ENCODE assay signal across 34 cellular contexts in the genomic region with DNA sequence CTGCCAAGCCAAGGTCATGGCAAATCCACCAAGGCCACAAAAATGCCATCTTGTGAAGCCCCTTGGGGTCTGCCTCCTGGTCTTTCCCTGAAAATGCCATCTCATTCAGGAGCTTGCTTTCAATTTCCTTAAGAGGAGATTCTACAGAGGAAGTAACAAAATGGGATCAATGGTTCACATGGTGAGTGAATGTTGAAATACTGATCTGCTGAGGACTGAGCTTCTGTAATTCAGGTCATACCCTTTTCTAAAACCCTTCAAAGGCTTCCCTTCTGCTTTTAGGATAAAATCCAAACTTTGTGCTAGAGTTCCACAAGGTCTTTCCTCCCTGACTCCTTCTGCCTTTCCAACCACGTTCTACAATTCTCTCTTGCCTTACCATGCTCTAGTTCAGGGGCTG. TPM values are rescaled to one million over a fixed set of nuclear protein-coding genes. Genes with fewer than 3 reads are reported as not detected.
DNase-seq lines count a peak whose midpoint lies in the region; ATAC-seq, FAIRE-seq and TF ChIP-seq lines count a peak whose summit lies in the region.
"Had no signal": no experiment of that assay in that cellular context is flagged by ENCODE, and none has a peak within 500 bp of the region (broad histone marks: within the 10 kb centered on the region; RNA-seq: fewer than 3 reads in every experiment).

No MANE protein-coding gene starts in this region.

- H3K79me2 ChIP-seq in HepG2 (ENCODE audit: insufficient read depth, low read length): no peaks in the 10 kb centered on the region

- no peak for FAIRE-seq in HepG2 (lab: Jason Lieb, UNC)
- FAIRE-seq: A549, HTR-8/SVneo, islet of Langerhans, pancreas had no signal

- H3K4me3 ChIP-seq in liver (ENCODE audit: low read depth in 1 of 3, low read length in 3 of 3): no peak overlapping the region
- no peak overlapping the region for H3K4me3 ChIP-seq in HepG2 (replicated peaks in 1 of 3; ENCODE audit: insufficient read depth in 1 of 3, low read depth in 2 of 3, low read length in 3 of 3)
- no peak overlapping the region for H3K4me3 ChIP-seq in choroid plexus epithelial cell (ENCODE audit: low read depth, low read length)
- H3K4me3 ChIP-seq: A549, adrenal gland, body of pancreas, dorsolateral prefrontal cortex, gastrocnemius medialis, HAP-1, pancreas, right atrium auricular region, SK-N-MC, smooth muscle cell, tibial nerve had no signal

- no TSS peak for BruUV-seq in HepG2 (replicated peaks; lab: Mats Ljungman, UMichigan)

- CTCF ChIA-PET in HepG2 (lab: Yijun Ruan, JAX; ENCODE audit: low intra/inter-chr PET ratio, low total read pairs): no interaction called here
- CTCF ChIA-PET in activated CD4-positive, alpha-beta memory T cell treated with anti-CD3 and anti-CD28 coated beads for 36 hours (lab: Charles Lee): no interaction called here

- POLR2A ChIA-PET in HepG2 (lab: Yijun Ruan, JAX): no interaction called here
- POLR2A ChIA-PET in activated CD4-positive, alpha-beta memory T cell treated with anti-CD3 and anti-CD28 coated beads for 36 hours (lab: Charles Lee): no interaction called here

- no peak overlapping the region for H2AFZ ChIP-seq in HepG2 (ENCODE audit: low read length)

- no peaks in the 10 kb centered on the region for H3K9me3 Mint-ChIP-seq in activated CD4-positive, alpha-beta memory T cell treated with anti-CD3 and anti-CD28 coated beads for 36 hours
- H3K9me3 Mint-ChIP-seq: nephron had no signal

- peaks cover 66% of the 10 kb centered on the region for H3K4me1 Mint-ChIP-seq in activated CD4-positive, alpha-beta memory T cell treated with anti-CD3 and anti-CD28 coated beads for 36 hours (ENCODE audit: low read depth)

- H3K9me3 ChIP-seq in liver (ENCODE audit: control insufficient read depth in 4 of 4, low read length in 3 of 4) (no peaks in the 10 kb centered on the region), HepG2 (ENCODE audit: low read length) (no peaks in the 10 kb centered on the region)
- H3K9me3 ChIP-seq: A549, adrenal gland, body of pancreas, gastrocnemius medialis, HAP-1, pancreas, right atrium auricular region, tibial nerve had no signal

- H3K27me3 ChIP-seq in liver (ENCODE audit: control insufficient read depth in 4 of 4, insufficient read depth in 4 of 4, low read length in 3 of 4) (no peaks in the 10 kb centered on the region), HepG2 (ENCODE audit: control insufficient read depth in 1 of 2, insufficient read depth in 2 of 2, low read length in 2 of 2) (no peaks in the 10 kb centered on the region)
- H3K27me3 ChIP-seq: body of pancreas, dorsolateral prefrontal cortex, gastrocnemius medialis, pancreas, right atrium auricular region, tibial nerve had no signal

- peaks cover 4% of the 10 kb centered on the region for H3K36me3 Mint-ChIP-seq in activated CD4-positive, alpha-beta memory T cell treated with anti-CD3 and anti-CD28 coated beads for 36 hours

- no peak overlapping the region for H3K4me2 ChIP-seq in HepG2 (ENCODE audit: low read depth, low read length)
- H3K4me2 ChIP-seq: A549, KMS-11, smooth muscle cell had no signal

- H3K27ac ChIP-seq in liver (ENCODE audit: low read depth in 1 of 2, low read length in 2 of 2) (peak overlapping the region; percentile 1 to 45), HepG2 (ENCODE audit: extremely low read length, insufficient read depth, low read length) (no peak overlapping the region)
- H3K27ac ChIP-seq: A549, body of pancreas, dorsolateral prefrontal cortex, gastrocnemius medialis, KMS-11, pancreas, right atrium auricular region, SK-N-MC, tibial nerve had no signal

- H3K9ac ChIP-seq in liver (ENCODE audit: low read depth in 1 of 2, low read length in 2 of 2) (no peak overlapping the region), HepG2 (ENCODE audit: insufficient read depth, low read depth, low read length) (no peak overlapping the region)
- H3K9ac ChIP-seq: KMS-11 had no signal

- peaks cover 0 to 3% (median 0%) of the 10 kb centered on the region in 4 donors for H3K36me3 ChIP-seq in liver (ENCODE audit: control insufficient read depth in 4 of 4, insufficient read depth in 3 of 4, low read depth in 1 of 4, low read length in 3 of 4)
- no peaks in the 10 kb centered on the region for H3K36me3 ChIP-seq in HepG2 (replicated peaks in 1 of 2; ENCODE audit: control insufficient read depth in 1 of 2, insufficient read depth in 2 of 2, low read length in 2 of 2)
- H3K36me3 ChIP-seq: adrenal gland, gastrocnemius medialis, HAP-1, pancreas, right atrium auricular region, tibial nerve had no signal

- no peak for TF ChIP-seq POLR2A in HepG2 (IDR thresholded peaks at IDR 0.05; ENCODE audit: insufficient read depth in 1 of 2, low read depth in 2 of 2, low read length in 2 of 2)

- TF ChIP-seq EP300 in HepG2 (IDR thresholded peaks at IDR 0.05; ENCODE audit: low read depth in 2 of 2, low read length in 2 of 2) (no peak), HepG2 (CRISPR knock-in tag; IDR thresholded peaks at IDR 0.05; ENCODE audit: borderline replicate concordance) (no peak)

- no peak overlapping the region for H3K4me3 Mint-ChIP-seq in activated CD4-positive, alpha-beta memory T cell treated with anti-CD3 and anti-CD28 coated beads for 36 hours
- H3K4me3 Mint-ChIP-seq: activated T-cell treated with anti-CD3 and anti-CD28 coated beads, Interleukin-2, amount 50 U/mL, for 24 hours; nephron had no signal

- ATAC-seq in HepG2: no peak
- ATAC-seq in HG03571 (IDR thresholded peaks at IDR 0.05; ENCODE audit: unreplicated experiment): no peak
- ATAC-seq: A549, body of pancreas, gastrocnemius medialis, left ventricle myocardium superior had no signal

- H3K4me1 ChIP-seq in liver (ENCODE audit: control insufficient read depth in 4 of 4, insufficient read depth in 4 of 4, low read length in 3 of 4) (peaks cover 0 to 28% (median 18%) of the 10 kb centered on the region in 4 donors), HepG2 (ENCODE audit: insufficient read depth, low read length) (peaks cover 10% of the 10 kb centered on the region)
- H3K4me1 ChIP-seq: adrenal gland, body of pancreas, gastrocnemius medialis, HAP-1, pancreas, right atrium auricular region, tibial nerve had no signal

- TF ChIP-seq CTCF in liver (IDR thresholded peaks at IDR 0.05; ENCODE audit: low read depth, low read length, missing input control): no peak
- TF ChIP-seq CTCF in HepG2 (CRISPR knock-in tag; IDR thresholded peaks at IDR 0.05): no peak
- TF ChIP-seq CTCF in choroid plexus epithelial cell (conservative IDR thresholded peaks at IDR 0.05; ENCODE audit: low read depth, low read length): no peak

- no peak overlapping the region for H3K27ac Mint-ChIP-seq in activated CD4-positive, alpha-beta memory T cell treated with anti-CD3 and anti-CD28 coated beads for 36 hours
- H3K27ac Mint-ChIP-seq: nephron had no signal

- intact Hi-C loops in HepG2 (cut with micrococcal nuclease; ENCODE audit: unreplicated experiment): loop anchor here (10.0 kb wide), 1 partner anchor 933 kb away; no protein-coding TSS in a partner anchor
- intact Hi-C loops in activated CD4-positive, alpha-beta memory T cell treated with anti-CD3 and anti-CD28 coated beads for 36 hours (cut with micrococcal nuclease): no loop called here

- TF ChIP-seq RAD21 in liver (IDR thresholded peaks at IDR 0.05): no peak
- no peak for TF ChIP-seq RAD21 in HepG2 (CRISPR knock-in tag; IDR thresholded peaks at IDR 0.05)

- H4K20me1 ChIP-seq in HepG2 (ENCODE audit: insufficient read depth, low read length): no peaks in the 10 kb centered on the region

- H3K27me3 Mint-ChIP-seq in activated CD4-positive, alpha-beta memory T cell treated with anti-CD3 and anti-CD28 coated beads for 36 hours: no peaks in the 10 kb centered on the region
- H3K27me3 Mint-ChIP-seq: activated T-cell treated with anti-CD3 and anti-CD28 coated beads, Interleukin-2, amount 50 U/mL, for 24 hours had no signal

- 71% methylated on average over 1 of the region's 1 CpG for WGBS in liver
- 0% methylated on average over 1 of the region's 1 CpG for WGBS in HepG2 (ENCODE audit: low lambda C conversion rate)

- in situ Hi-C loops in HepG2 (cut with HindIII; ENCODE audit: extremely low pct_ligation_motif_present, low pct_unique_long_range_greater_than_20kb): loop anchor here (25.0 kb wide), 1 partner anchor 384 kb away; the partner anchor contains the start of gene HMHB1

- DNase-seq in HepG2 (ENCODE audit: low spot score) (no peak), MV-4-11 (lab: John Stamatoyannopoulos, UW) (peak; percentile 83), choroid plexus epithelial cell (ENCODE audit: low read depth) (peak; percentile 9), cerebellum (ENCODE audit: low spot score) (no peak)
- no peak for DNase-seq in activated CD4-positive, alpha-beta memory T cell treated with anti-CD3 and anti-CD28 coated beads for 36 hours
- no peak for DNase-seq in activated CD4-positive, CD25-positive, alpha-beta regulatory T cell treated with anti-CD3 and anti-CD28 coated beads, Interleukin-2, amount 50 U/mL, for 72 hours
- DNase-seq: activated CD4-positive, alpha-beta T cell treated with anti-CD3 and anti-CD28 coated beads for 4 hours; activated gamma-delta T cell treated with Interleukin-2 at 50 U/mL for 16 hours; activated T-cell treated with anti-CD3 and anti-CD28 coated beads, Interleukin-2, amount 50 U/mL, for 24 hours; adrenal gland; body of pancreas; COR-L47; DMS53; dorsolateral prefrontal cortex; gastrocnemius medialis; left ventricle myocardium superior; NCI-H1092; NCI-H2029; NCI-H526; pancreas; stimulated activated CD4-positive, alpha-beta T cell treated with anti-CD3 and anti-CD28 coated beads, Interleukin-2, amount 100 ng/mL, for 24 hours; T-helper 2 cell had no signal

RNA-seq across cellular contexts. Expression of gene NR3C1, which starts 24.7 kb away (rescaled TPM):
- total RNA-seq in liver (10 to 100 TPM; 27.3 to 36.4 TPM), HepG2 (2016; rRNA removed; fragmentation: Illumina TruSeq; extraction: Trizol) (24.3 and 30.0 TPM in 2 replicates), cerebellum (35.9 TPM)
- polyA plus RNA-seq in liver (10 to 100 TPM; 24.5 to 30.7 TPM), HepG2 (2011; rRNA removed) (8.9 and 10.0 TPM in 2 replicates)
- 34.6 and 40.8 TPM in 2 replicates for total RNA-seq in HepG2 (2016; cell fraction: cytosol; rRNA removed; fragmentation: Illumina TruSeq; extraction: Trizol; ENCODE audit: low read depth)
- 27.6 and 29.7 TPM in 2 replicates for total RNA-seq in HepG2 (2016; cell fraction: insoluble cytoplasmic fraction; rRNA removed; fragmentation: Illumina TruSeq; extraction: Trizol)
- 42.6 and 43.8 TPM in 2 replicates for total RNA-seq in HepG2 (2016; cell fraction: membrane; rRNA removed; fragmentation: Illumina TruSeq; extraction: Trizol)
- total RNA-seq in HepG2 (2016; cell fraction: nucleus; rRNA removed; fragmentation: Illumina TruSeq; extraction: Trizol): 41.0 and 41.5 TPM in 2 replicates
- polyA plus RNA-seq in HepG2 (2011; cell fraction: cytosol; rRNA removed): 4.5 and 7.8 TPM in 2 replicates
- 4.7 and 5.3 TPM in 2 replicates for polyA plus RNA-seq in HepG2 (2011; cell fraction: nucleus; rRNA removed)
- polyA plus RNA-seq in HepG2 (2012): 17.8 and 19.1 TPM in 2 replicates
- 0.48 and 0.52 TPM in 2 replicates for polyA plus RNA-seq in HepG2 (2016; cell fraction: cytosol; fragmentation: Illumina TruSeq; extraction: Trizol; ENCODE audit: low read depth)
- 14.7 and 15.8 TPM in 2 replicates for polyA plus RNA-seq in HepG2 (2016; cell fraction: insoluble cytoplasmic fraction; fragmentation: Illumina TruSeq; extraction: Trizol; ENCODE audit: low read depth)
- polyA plus RNA-seq in HepG2 (2016; cell fraction: membrane; fragmentation: Illumina TruSeq; extraction: Trizol; ENCODE audit: low read depth): 3.1 and 3.3 TPM in 2 replicates
- 11.1 and 11.7 TPM in 2 replicates for polyA plus RNA-seq in HepG2 (2016; cell fraction: nucleus; fragmentation: Illumina TruSeq; extraction: Trizol; ENCODE audit: insufficient read depth, low read depth)
- polyA minus RNA-seq in HepG2 (2011; rRNA and poly(A)+ RNA removed; ENCODE audit: low replicate concordance): 13.6 and 58.6 TPM in 2 replicates
- 18.9 and 21.2 TPM in 2 replicates for polyA minus RNA-seq in HepG2 (2011; cell fraction: cytosol; rRNA and poly(A)+ RNA removed)
- polyA minus RNA-seq in HepG2 (2011; cell fraction: nucleus; rRNA and poly(A)+ RNA removed): 45.3 and 61.3 TPM in 2 replicates
- 10 to 100 TPM; 48.6 to 53.9 TPM for total RNA-seq in activated CD4-positive, alpha-beta memory T cell treated with anti-CD3 and anti-CD28 coated beads for 36 hours

Comparison
In these comparisons a context has a peak if more than half of its experiments do, and no peak if none do; other contexts are left out.
1. DNase-seq: peak in MV-4-11 (single experiment) and choroid plexus epithelial cell (single experiment); none in HepG2 (single experiment), activated CD4-positive, alpha-beta memory T cell treated with anti-CD3 and anti-CD28 coated beads for 36 hours (single experiment), activated CD4-positive, CD25-positive, alpha-beta regulatory T cell treated with anti-CD3 and anti-CD28 coated beads, Interleukin-2, amount 50 U/mL, for 72 hours (single experiment) and cerebellum (single experiment).